32 cellular contexts compared by ENCODE assay signal in the genomic region with DNA sequence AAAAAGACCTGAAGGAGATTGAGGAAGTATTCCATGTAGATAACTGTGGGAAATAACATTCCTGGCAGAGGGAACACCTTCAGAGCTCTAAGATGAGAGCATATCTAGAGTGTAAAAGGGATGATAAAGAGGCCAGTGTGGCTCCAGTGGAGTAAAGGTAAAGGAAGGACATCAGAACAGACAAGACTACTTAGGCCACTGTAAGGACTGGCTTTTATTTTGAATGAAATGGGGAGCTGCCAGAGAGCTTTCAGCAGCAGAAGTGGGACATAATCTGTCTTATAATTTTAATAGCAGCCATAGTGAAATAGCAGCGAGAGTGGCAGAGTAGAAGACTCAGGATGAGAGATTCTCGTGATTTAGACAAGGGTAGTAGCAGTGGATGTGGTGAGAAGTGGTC.
"Had no signal": no experiment of that assay in that cellular context is flagged by ENCODE, and none has a peak within 500 bp of the region (broad histone marks: within the 10 kb centered on the region; RNA-seq: fewer than 3 reads in every experiment).

No MANE protein-coding gene starts in this region.

- H3K36me3 Mint-ChIP-seq: activated naive CD8-positive, alpha-beta T cell treated with anti-CD3 and anti-CD28 coated beads for 36 hours; natural killer cell treated with Interleukin-12 subunit alpha and Interleukin-12 subunit beta and Interleukin-15 and Interleukin-18, amount 100 ng/mL, for 72 hours had no signal

- ATAC-seq: activated CD4-positive, alpha-beta T cell treated with anti-CD3 and anti-CD28 coated beads for 36 hours; activated T-cell treated with anti-CD3 and anti-CD28 coated beads, Interleukin-2, amount 50 U/mL, for 72 hours; effector memory CD8-positive, alpha-beta T cell; gastroesophageal sphincter; left cardiac atrium; natural killer cell treated with Interleukin-12 subunit alpha and Interleukin-12 subunit beta and Interleukin-15 and Interleukin-18, amount 100 ng/mL, for 72 hours; sciatic nerve; stimulated activated memory B cell treated with anti-CD40 and anti-IgM and Interleukin-4, amounts not matched to agents 10 μg/mL and 1 μg/mL and 100 μg/mL, for 72 hours; stimulated activated naive CD8-positive, alpha-beta T cell treated with anti-CD3 and anti-CD28 coated beads, Interleukin-15, amount 100 ng/mL, for 72 hours; T-cell had no signal

- FAIRE-seq: colon, keratinocyte had no signal

- H3K4me1 ChIP-seq: adrenal gland, ascending aorta, gastroesophageal sphincter, vagina had no signal

- H3K9me3 Mint-ChIP-seq: activated T-cell treated with anti-CD3 and anti-CD28 coated beads, Interleukin-2, amount 50 U/mL, for 72 hours; central memory CD8-positive, alpha-beta T cell; effector memory CD8-positive, alpha-beta T cell; natural killer cell treated with Interleukin-12 subunit alpha and Interleukin-12 subunit beta and Interleukin-15 and Interleukin-18, amount 100 ng/mL, for 72 hours; stimulated activated memory B cell treated with anti-CD40 and anti-IgM and Interleukin-4, amounts not matched to agents 10 μg/mL and 1 μg/mL and 100 μg/mL, for 72 hours; stimulated activated naive CD8-positive, alpha-beta T cell treated with anti-CD3 and anti-CD28 coated beads, Interleukin-15, amount 100 ng/mL, for 72 hours; T-cell had no signal

- H3K27me3 Mint-ChIP-seq: activated CD4-positive, alpha-beta T cell treated with anti-CD3 and anti-CD28 coated beads for 36 hours; activated naive CD8-positive, alpha-beta T cell treated with anti-CD3 and anti-CD28 coated beads for 36 hours; central memory CD8-positive, alpha-beta T cell; effector memory CD8-positive, alpha-beta T cell; natural killer cell treated with Interleukin-12 subunit alpha and Interleukin-12 subunit beta and Interleukin-15 and Interleukin-18, amount 100 ng/mL, for 72 hours; progenitor cell of endocrine pancreas; stimulated activated memory B cell treated with anti-CD40 and anti-IgM and Interleukin-4, amounts not matched to agents 10 μg/mL and 1 μg/mL and 100 μg/mL, for 72 hours; stimulated activated naive CD8-positive, alpha-beta T cell treated with anti-CD3 and anti-CD28 coated beads, Interleukin-15, amount 100 ng/mL, for 72 hours; T-cell had no signal

- DNase-seq: activated CD4-positive, alpha-beta T cell treated with anti-CD3 and anti-CD28 coated beads for 36 hours; activated CD4-positive, alpha-beta T cell treated with anti-CD3 and anti-CD28 coated beads, Interleukin-2, amount 50 U/mL, for 4 hours; activated CD4-positive, CD25-positive, alpha-beta regulatory T cell; activated naive CD4-positive, alpha-beta T cell; activated naive CD8-positive, alpha-beta T cell treated with anti-CD3 and anti-CD28 coated beads for 36 hours; activated T-cell treated with anti-CD3 and anti-CD28 coated beads for 4 hours; activated T-cell treated with anti-CD3 and anti-CD28 coated beads, Interleukin-2, amount 50 U/mL, for 72 hours; adrenal gland; brain microvascular endothelial cell; effector memory CD8-positive, alpha-beta T cell; erythroblast; hippocampal formation; left cardiac atrium; mammary epithelial cell; midbrain; ovary; stimulated activated CD4-positive, alpha-beta T cell treated with anti-CD3 and anti-CD28 coated beads, Interleukin-4, amount 100 ng/mL, for 24 hours; stimulated activated naive CD8-positive, alpha-beta T cell treated with anti-CD3 and anti-CD28 coated beads, Interleukin-15, amount 100 ng/mL, for 72 hours; substantia nigra; T-cell; upper lobe of left lung had no signal

- H3K27me3 ChIP-seq: adrenal gland, ascending aorta, brain microvascular endothelial cell, gastroesophageal sphincter, ovary, upper lobe of left lung, vagina had no signal

- H3K9me3 ChIP-seq: adrenal gland, ascending aorta, gastroesophageal sphincter, ovary, upper lobe of left lung, vagina had no signal

- H3K4me1 Mint-ChIP-seq: central memory CD8-positive, alpha-beta T cell had no signal

- H3K27ac Mint-ChIP-seq: activated CD4-positive, alpha-beta T cell treated with anti-CD3 and anti-CD28 coated beads for 36 hours; activated naive CD8-positive, alpha-beta T cell treated with anti-CD3 and anti-CD28 coated beads for 36 hours; activated T-cell treated with anti-CD3 and anti-CD28 coated beads, Interleukin-2, amount 50 U/mL, for 72 hours; progenitor cell of endocrine pancreas; stimulated activated memory B cell treated with anti-CD40 and anti-IgM and Interleukin-4, amounts not matched to agents 10 μg/mL and 1 μg/mL and 100 μg/mL, for 72 hours; T-cell had no signal

- H3K27ac ChIP-seq: adrenal gland, ascending aorta, brain microvascular endothelial cell, gastroesophageal sphincter, ovary, skin epidermis, upper lobe of left lung, vagina had no signal

- H3K4me3 Mint-ChIP-seq: activated CD4-positive, alpha-beta T cell treated with anti-CD3 and anti-CD28 coated beads for 36 hours; activated naive CD8-positive, alpha-beta T cell treated with anti-CD3 and anti-CD28 coated beads for 36 hours; activated T-cell treated with anti-CD3 and anti-CD28 coated beads, Interleukin-2, amount 50 U/mL, for 72 hours; central memory CD8-positive, alpha-beta T cell; effector memory CD8-positive, alpha-beta T cell; natural killer cell treated with Interleukin-12 subunit alpha and Interleukin-12 subunit beta and Interleukin-15 and Interleukin-18, amount 100 ng/mL, for 72 hours; stimulated activated memory B cell treated with anti-CD40 and anti-IgM and Interleukin-4, amounts not matched to agents 10 μg/mL and 1 μg/mL and 100 μg/mL, for 72 hours; stimulated activated naive CD8-positive, alpha-beta T cell treated with anti-CD3 and anti-CD28 coated beads, Interleukin-15, amount 100 ng/mL, for 72 hours; T-cell had no signal

- H3K4me3 ChIP-seq: adrenal gland, ascending aorta, gastroesophageal sphincter, ovary, skin epidermis, upper lobe of left lung, vagina had no signal

- H3K36me3 ChIP-seq: adrenal gland, ascending aorta, gastroesophageal sphincter, ovary, upper lobe of left lung, vagina had no signal
